Comparison of ENCODE assay signal across 34 cellular contexts in genomic region chr14:87073880-87074570, GRCh38.
"Had no signal": no experiment of that assay in that cellular context is flagged by ENCODE, and none has a peak within 500 bp of the region (broad histone marks: within the 10 kb centered on the region; RNA-seq: fewer than 3 reads in every experiment).

No MANE protein-coding gene starts in this region.

- H3K9me3 ChIP-seq: adrenal gland, body of pancreas, breast epithelium had no signal

- H3K36me3 ChIP-seq: adrenal gland, brain microvascular endothelial cell, breast epithelium had no signal

- H3K4me1 ChIP-seq: adrenal gland, breast epithelium had no signal

- H3K27ac ChIP-seq: adrenal gland, body of pancreas, brain microvascular endothelial cell, breast epithelium, VCaP had no signal

- H3K27me3 ChIP-seq: adrenal gland, body of pancreas, brain microvascular endothelial cell, breast epithelium had no signal

- FAIRE-seq: astrocyte, TTC549 had no signal

- H3K4me3 ChIP-seq: adrenal gland, body of pancreas, breast epithelium had no signal

- DNase-seq: activated B cell treated with CpG ODN at 0.5 μM for 24 hours; activated CD4-positive, alpha-beta memory T cell treated with anti-CD3 and anti-CD28 coated beads for 36 hours; activated CD4-positive, alpha-beta T cell treated with anti-CD3 and anti-CD28 coated beads for 4 hours; activated CD4-positive, alpha-beta T cell treated with anti-CD3 and anti-CD28 coated beads, Interleukin-2, amount 10 ng/mL, durations not matched to agents 24 days and 14 days; activated CD4-positive, alpha-beta T cell treated with anti-CD3 and anti-CD28 coated beads, Interleukin-2, amount 50 U/mL, for 1 hour; activated CD4-positive, alpha-beta T cell treated with anti-CD3 and anti-CD28 coated beads, Interleukin-2, amount 50 U/mL, for 4 hours; activated CD4-positive, CD25-positive, alpha-beta regulatory T cell treated with anti-CD3 and anti-CD28 coated beads, Interleukin-2, amount 50 U/mL, for 72 hours; activated CD8-positive, alpha-beta memory T cell treated with anti-CD3 and anti-CD28 coated beads, Interleukin-2, amount 50 U/mL, for 4 hours; activated CD8-positive, alpha-beta T cell treated with anti-CD3 and anti-CD28 coated beads for 36 hours; activated effector memory CD4-positive, alpha-beta T cell treated with anti-CD3 and anti-CD28 coated beads, Interleukin-2, amount 50 U/mL, for 16 hours; activated gamma-delta T cell treated with Interleukin-2 at 50 U/mL for 16 hours; activated naive CD4-positive, alpha-beta T cell; activated naive CD4-positive, alpha-beta T cell treated with anti-CD3 and anti-CD28 coated beads for 36 hours; activated naive CD4-positive, alpha-beta T cell treated with anti-CD3 and anti-CD28 coated beads, Interleukin-2, amount 50 U/mL, for 16 hours; activated naive CD8-positive, alpha-beta T cell treated with anti-CD3 and anti-CD28 coated beads for 36 hours; activated T-cell treated with anti-CD3 and anti-CD28 coated beads for 4 hours; activated T-cell treated with anti-CD3 and anti-CD28 coated beads, Interleukin-2, amount 50 U/mL, for 1 hour; activated T-cell treated with anti-CD3 and anti-CD28 coated beads, Interleukin-2, amount 50 U/mL, for 4 hours; activated T-cell treated with anti-CD3 and anti-CD28 coated beads, Interleukin-2, amount 50 U/mL, for 72 hours; adrenal gland; amniotic stem cell; aorta; brain microvascular endothelial cell; central memory CD4-positive, alpha-beta T cell; T-helper 1 cell; T-helper 2 cell; T-helper 9 cell had no signal

- ATAC-seq: activated CD8-positive, alpha-beta T cell treated with anti-CD3 and anti-CD28 coated beads for 36 hours; activated naive CD4-positive, alpha-beta T cell treated with anti-CD3 and anti-CD28 coated beads, Interleukin-2, amount 50 U/mL, for 72 hours; activated T-cell treated with anti-CD3 and anti-CD28 coated beads, Interleukin-2, amount 50 U/mL, for 4 hours; activated T-cell treated with anti-CD3 and anti-CD28 coated beads, Interleukin-2, amount 50 U/mL, for 72 hours; activated T-helper 17 cell treated with anti-CD3 and anti-CD28 coated beads, Interleukin-2, amount 50 U/mL, for 72 hours; body of pancreas had no signal
